In the genomic region with DNA sequence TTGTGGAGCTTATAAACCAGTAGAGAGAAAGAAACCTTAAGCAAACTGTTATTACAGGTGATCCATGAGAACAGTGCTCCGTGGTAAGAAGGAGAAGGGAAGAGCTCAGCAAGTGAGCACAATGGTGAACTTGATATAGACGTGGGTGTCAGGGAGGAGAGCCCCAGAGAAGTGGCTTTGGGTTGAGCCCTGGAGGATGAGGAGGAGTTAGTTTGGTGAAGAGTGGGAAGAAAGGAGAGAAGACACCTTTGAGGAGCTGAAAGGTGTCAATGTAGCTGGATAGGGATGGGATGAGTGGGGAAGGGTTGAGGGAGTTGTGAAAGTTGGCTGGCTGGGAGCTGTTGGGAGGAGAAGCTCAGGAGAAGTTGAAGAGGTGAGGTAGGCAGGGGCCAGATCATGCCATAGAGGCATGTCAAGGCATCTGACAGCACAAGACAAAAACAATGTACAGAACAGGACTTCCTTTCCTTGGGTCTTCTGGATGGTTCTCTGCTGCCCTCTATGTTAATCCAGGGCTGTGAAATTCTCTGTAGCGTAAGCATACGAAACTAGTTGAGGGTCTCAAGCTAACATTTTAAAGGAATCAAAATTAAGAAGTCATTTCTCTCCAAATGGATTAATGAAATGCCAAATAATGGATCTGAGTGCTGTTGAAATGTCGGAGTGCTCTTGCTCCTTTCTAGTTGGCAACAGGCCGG, we compare ENCODE assay signal across 2 cellular contexts.
TF ChIP-seq lines count a peak whose summit lies in the region.

No MANE protein-coding gene starts in this region.

TF ChIP-seq in GM23338, 12 proteins besides CTCF, POLR2A, EP300 and RAD21 (continues in another document):
- TF ChIP-seq NANOG (IDR thresholded peaks at IDR 0.05; ENCODE audit: borderline replicate concordance) (no peak), POLR2AphosphoS5 (IDR thresholded peaks at IDR 0.05; ENCODE audit: low read depth) (no peak), STAT1 (IDR thresholded peaks at IDR 0.05; ENCODE audit: unreplicated experiment) (no peak), EZH2 (IDR thresholded peaks at IDR 0.05; ENCODE audit: low read depth, unreplicated experiment) (no peak), JUNB (IDR thresholded peaks at IDR 0.05; ENCODE audit: unreplicated experiment) (no peak), REST (IDR thresholded peaks at IDR 0.05; ENCODE audit: unreplicated experiment) (no peak), CREB1 (CRISPR knock-in tag; IDR thresholded peaks at IDR 0.05; ENCODE audit: low read depth) (no peak), ZNF331 (CRISPR knock-in tag; IDR thresholded peaks at IDR 0.05; ENCODE audit: low read depth) (no peak), ZNF114 (CRISPR knock-in tag; IDR thresholded peaks at IDR 0.05) (no peak)
- TF ChIP-seq, protein P1, sequence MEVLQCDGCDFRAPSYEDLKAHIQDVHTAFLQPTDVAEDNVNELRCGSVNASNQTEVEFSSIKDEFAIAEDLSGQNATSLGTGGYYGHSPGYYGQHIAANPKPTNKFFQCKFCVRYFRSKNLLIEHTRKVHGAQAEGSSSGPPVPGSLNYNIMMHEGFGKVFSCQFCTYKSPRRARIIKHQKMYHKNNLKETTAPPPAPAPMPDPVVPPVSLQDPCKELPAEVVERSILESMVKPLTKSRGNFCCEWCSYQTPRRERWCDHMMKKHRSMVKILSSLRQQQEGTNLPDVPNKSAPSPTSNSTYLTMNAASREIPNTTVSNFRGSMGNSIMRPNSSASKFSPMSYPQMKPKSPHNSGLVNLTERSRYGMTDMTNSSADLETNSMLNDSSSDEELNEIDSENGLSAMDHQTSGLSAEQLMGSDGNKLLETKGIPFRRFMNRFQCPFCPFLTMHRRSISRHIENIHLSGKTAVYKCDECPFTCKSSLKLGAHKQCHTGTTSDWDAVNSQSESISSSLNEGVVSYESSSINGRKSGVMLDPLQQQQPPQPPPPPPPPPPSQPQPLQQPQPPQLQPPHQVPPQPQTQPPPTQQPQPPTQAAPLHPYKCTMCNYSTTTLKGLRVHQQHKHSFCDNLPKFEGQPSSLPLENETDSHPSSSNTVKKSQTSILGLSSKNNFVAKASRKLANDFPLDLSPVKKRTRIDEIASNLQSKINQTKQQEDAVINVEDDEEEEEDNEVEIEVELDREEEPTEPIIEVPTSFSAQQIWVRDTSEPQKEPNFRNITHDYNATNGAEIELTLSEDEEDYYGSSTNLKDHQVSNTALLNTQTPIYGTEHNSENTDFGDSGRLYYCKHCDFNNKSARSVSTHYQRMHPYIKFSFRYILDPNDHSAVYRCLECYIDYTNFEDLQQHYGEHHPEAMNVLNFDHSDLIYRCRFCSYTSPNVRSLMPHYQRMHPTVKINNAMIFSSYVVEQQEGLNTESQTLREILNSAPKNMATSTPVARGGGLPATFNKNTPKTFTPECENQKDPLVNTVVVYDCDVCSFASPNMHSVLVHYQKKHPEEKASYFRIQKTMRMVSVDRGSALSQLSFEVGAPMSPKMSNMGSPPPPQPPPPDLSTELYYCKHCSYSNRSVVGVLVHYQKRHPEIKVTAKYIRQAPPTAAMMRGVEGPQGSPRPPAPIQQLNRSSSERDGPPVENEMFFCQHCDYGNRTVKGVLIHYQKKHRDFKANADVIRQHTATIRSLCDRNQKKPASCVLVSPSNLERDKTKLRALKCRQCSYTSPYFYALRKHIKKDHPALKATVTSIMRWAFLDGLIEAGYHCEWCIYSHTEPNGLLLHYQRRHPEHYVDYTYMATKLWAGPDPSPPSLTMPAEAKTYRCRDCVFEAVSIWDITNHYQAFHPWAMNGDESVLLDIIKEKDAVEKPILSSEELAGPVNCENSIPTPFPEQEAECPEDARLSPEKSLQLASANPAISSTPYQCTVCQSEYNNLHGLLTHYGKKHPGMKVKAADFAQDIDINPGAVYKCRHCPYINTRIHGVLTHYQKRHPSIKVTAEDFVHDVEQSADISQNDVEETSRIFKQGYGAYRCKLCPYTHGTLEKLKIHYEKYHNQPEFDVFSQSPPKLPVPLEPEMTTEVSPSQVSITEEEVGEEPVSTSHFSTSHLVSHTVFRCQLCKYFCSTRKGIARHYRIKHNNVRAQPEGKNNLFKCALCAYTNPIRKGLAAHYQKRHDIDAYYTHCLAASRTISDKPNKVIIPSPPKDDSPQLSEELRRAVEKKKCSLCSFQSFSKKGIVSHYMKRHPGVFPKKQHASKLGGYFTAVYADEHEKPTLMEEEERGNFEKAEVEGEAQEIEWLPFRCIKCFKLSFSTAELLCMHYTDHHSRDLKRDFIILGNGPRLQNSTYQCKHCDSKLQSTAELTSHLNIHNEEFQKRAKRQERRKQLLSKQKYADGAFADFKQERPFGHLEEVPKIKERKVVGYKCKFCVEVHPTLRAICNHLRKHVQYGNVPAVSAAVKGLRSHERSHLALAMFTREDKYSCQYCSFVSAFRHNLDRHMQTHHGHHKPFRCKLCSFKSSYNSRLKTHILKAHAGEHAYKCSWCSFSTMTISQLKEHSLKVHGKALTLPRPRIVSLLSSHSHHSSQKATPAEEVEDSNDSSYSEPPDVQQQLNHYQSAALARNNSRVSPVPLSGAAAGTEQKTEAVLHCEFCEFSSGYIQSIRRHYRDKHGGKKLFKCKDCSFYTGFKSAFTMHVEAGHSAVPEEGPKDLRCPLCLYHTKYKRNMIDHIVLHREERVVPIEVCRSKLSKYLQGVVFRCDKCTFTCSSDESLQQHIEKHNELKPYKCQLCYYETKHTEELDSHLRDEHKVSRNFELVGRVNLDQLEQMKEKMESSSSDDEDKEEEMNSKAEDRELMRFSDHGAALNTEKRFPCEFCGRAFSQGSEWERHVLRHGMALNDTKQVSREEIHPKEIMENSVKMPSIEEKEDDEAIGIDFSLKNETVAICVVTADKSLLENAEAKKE (CRISPR knock-in tag; IDR thresholded peaks at IDR 0.05): no peak

TF ChIP-seq in H1, 55 proteins besides CTCF, POLR2A, EP300 and RAD21:
- TF ChIP-seq GTF2F1 (IDR thresholded peaks at IDR 0.05; ENCODE audit: borderline replicate concordance, low read depth, low read length) (no peak), PHF8 (conservative IDR thresholded peaks at IDR 0.05; ENCODE audit: low read depth, low read length) (no peak), E2F6 (IDR thresholded peaks at IDR 0.05) (no peak), NANOG (IDR thresholded peaks at IDR 0.05; ENCODE audit: insufficient read depth, low read depth, low read length, poor library complexity, severe bottlenecking) (no peak), TBP (IDR thresholded peaks at IDR 0.05; ENCODE audit: low read depth, low read length) (no peak), KDM4A (IDR thresholded peaks at IDR 0.05; ENCODE audit: low read depth, low read length, severe bottlenecking) (no peak), BACH1 (IDR thresholded peaks at IDR 0.05; ENCODE audit: low read length) (no peak), TCF12 (IDR thresholded peaks at IDR 0.05; ENCODE audit: low read depth, low read length) (no peak)
- TF ChIP-seq, protein P2, sequence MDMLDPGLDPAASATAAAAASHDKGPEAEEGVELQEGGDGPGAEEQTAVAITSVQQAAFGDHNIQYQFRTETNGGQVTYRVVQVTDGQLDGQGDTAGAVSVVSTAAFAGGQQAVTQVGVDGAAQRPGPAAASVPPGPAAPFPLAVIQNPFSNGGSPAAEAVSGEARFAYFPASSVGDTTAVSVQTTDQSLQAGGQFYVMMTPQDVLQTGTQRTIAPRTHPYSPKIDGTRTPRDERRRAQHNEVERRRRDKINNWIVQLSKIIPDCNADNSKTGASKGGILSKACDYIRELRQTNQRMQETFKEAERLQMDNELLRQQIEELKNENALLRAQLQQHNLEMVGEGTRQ (IDR thresholded peaks at IDR 0.05; ENCODE audit: low read length): no peak
- TF ChIP-seq, protein P3, sequence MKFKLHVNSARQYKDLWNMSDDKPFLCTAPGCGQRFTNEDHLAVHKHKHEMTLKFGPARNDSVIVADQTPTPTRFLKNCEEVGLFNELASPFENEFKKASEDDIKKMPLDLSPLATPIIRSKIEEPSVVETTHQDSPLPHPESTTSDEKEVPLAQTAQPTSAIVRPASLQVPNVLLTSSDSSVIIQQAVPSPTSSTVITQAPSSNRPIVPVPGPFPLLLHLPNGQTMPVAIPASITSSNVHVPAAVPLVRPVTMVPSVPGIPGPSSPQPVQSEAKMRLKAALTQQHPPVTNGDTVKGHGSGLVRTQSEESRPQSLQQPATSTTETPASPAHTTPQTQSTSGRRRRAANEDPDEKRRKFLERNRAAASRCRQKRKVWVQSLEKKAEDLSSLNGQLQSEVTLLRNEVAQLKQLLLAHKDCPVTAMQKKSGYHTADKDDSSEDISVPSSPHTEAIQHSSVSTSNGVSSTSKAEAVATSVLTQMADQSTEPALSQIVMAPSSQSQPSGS (IDR thresholded peaks at IDR 0.05; ENCODE audit: low read length): no peak
